Comparison of ENCODE assay signal across 8 cellular contexts in the genomic region with DNA sequence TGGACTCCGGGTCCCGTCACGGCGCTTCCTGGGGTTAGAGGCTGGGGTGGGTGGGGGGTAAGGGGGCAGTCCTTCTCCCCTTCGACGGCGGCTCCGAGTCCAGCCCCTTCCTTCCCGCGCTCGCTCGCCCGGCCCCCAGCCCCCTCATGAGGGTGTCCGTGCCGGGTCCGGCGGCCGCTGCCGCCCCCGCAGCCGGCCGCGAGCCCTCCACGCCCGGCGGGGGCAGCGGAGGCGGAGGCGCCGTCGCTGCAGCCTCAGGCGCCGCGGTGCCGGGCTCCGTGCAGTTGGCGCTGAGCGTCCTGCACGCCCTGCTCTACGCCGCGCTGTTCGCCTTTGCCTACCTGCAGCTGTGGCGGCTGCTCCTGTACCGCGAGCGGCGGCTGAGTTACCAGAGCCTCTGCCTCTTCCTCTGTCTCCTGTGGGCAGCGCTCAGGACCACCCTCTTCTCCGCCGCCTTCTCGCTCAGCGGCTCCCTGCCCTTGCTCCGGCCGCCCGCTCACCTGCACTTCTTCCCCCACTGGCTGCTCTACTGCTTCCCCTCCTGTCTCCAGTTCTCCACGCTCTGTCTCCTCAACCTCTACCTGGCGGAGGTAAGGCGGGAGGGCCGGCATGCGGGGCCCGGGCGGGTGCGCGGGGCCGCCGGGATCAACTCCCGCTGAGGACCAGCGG. TPM values are rescaled to one million over a fixed set of nuclear protein-coding genes. Genes with fewer than 3 reads are reported as not detected.
DNase-seq lines count a peak whose midpoint lies in the region; ATAC-seq and TF ChIP-seq lines count a peak whose summit lies in the region.

No MANE protein-coding gene starts in this region.

- WGBS in right lobe of liver (ENCODE audit: insufficient coverage, low coverage, low lambda C conversion rate, missing lambda C conversion rate), result 2% methylated on average over 17 of the region's 69 CpGs

- ATAC-seq in right lobe of liver, result peak; percentile 0 to 23 (median 4)

- H3K27ac ChIP-seq in DOHH2 (ENCODE audit: low read depth, low read length), result no peak overlapping the region
- H3K27ac ChIP-seq in WERI-Rb-1, result peak overlapping the region; percentile 67
- peak overlapping the region; percentile 57 to 71 (median 68) for H3K27ac ChIP-seq in right lobe of liver

- TF ChIP-seq CTCF in DOHH2 (IDR thresholded peaks at IDR 0.05; ENCODE audit: low read depth, low read length, poor library complexity, severe bottlenecking) (no peak), Loucy (conservative IDR thresholded peaks at IDR 0.05; ENCODE audit: low read length) (no peak), WERI-Rb-1 (IDR thresholded peaks at IDR 0.05; ENCODE audit: low read depth, low read length) (no peak), right lobe of liver (IDR thresholded peaks at IDR 0.05) (no peak)

- no peaks in the 10 kb centered on the region for H3K9me2 ChIP-seq in DOHH2 (replicated peaks; ENCODE audit: control insufficient read depth, low read length)
- no peaks in the 10 kb centered on the region for H3K9me2 ChIP-seq in Loucy (replicated peaks; ENCODE audit: low read depth, low read length)

- DNase-seq in H4 (ENCODE audit: low spot score), result peak; percentile 17
- DNase-seq in WERI-Rb-1, result peak; percentile 36
- DNase-seq in cerebellum (ENCODE audit: low spot score), result peak; percentile 23
- peak; percentile 49 to 70 (median 59) for DNase-seq in right lobe of liver
- DNase-seq in stimulated activated CD8-positive, alpha-beta memory T cell treated with anti-CD3 and anti-CD28 coated beads, Interleukin-12 subunit alpha, Interleukin-12 subunit beta, amount 100 ng/mL, for 4 hours (ENCODE audit: low read depth), result peak; percentile 6
- no peak for DNase-seq in NK-92 treated with Interleukin-12 subunit alpha and Interleukin-12 subunit beta, amount 100 ng/mL, for 24 hours (lab: John Stamatoyannopoulos, UW)

- H4K20me1 ChIP-seq in DOHH2 (ENCODE audit: control insufficient read depth, insufficient read depth, low read depth, low read length), result no peaks in the 10 kb centered on the region
- H4K20me1 ChIP-seq in Loucy (ENCODE audit: insufficient read depth, low read length, poor library complexity, severe bottlenecking), result peaks cover 3% of the 10 kb centered on the region

- H3K9ac ChIP-seq in Loucy (ENCODE audit: low read depth, low read length, poor library complexity, severe bottlenecking), result peak overlapping the region; percentile 74

- H3F3A ChIP-seq in DOHH2 (ENCODE audit: control insufficient read depth, insufficient read depth), result 0 out of 2 replicates have a peak, but pooled peaks cover 3% of the 10 kb centered on the region
- H3F3A ChIP-seq in Loucy (ENCODE audit: low read depth), result no peaks in the 10 kb centered on the region

- H3K27me3 ChIP-seq in DOHH2 (ENCODE audit: control insufficient read depth, low read length) (no peaks in the 10 kb centered on the region), Loucy (ENCODE audit: insufficient read depth, low read length, poor library complexity, severe bottlenecking) (no peaks in the 10 kb centered on the region), WERI-Rb-1 (ENCODE audit: insufficient read depth, low read depth, severe bottlenecking) (no peaks in the 10 kb centered on the region), right lobe of liver (no peaks in the 10 kb centered on the region)

- peak overlapping the region; percentile 47 for H2AFZ ChIP-seq in Loucy (ENCODE audit: low read length)

- TF ChIP-seq POLR2A in right lobe of liver (IDR thresholded peaks at IDR 0.05), result no peak

- H3K4me1 ChIP-seq in DOHH2 (ENCODE audit: control insufficient read depth, low read length), result peaks cover 36% of the 10 kb centered on the region
- H3K4me1 ChIP-seq in Loucy (ENCODE audit: insufficient read depth, low read length, poor library complexity, severe bottlenecking), result peaks cover 52% of the 10 kb centered on the region
- H3K4me1 ChIP-seq in right lobe of liver, result peaks cover 0 to 8% (median 0%) of the 10 kb centered on the region in 4 donors

- H3K4me2 ChIP-seq in DOHH2 (ENCODE audit: low read length), result peak overlapping the region; percentile 96
- peak overlapping the region; percentile 96 for H3K4me2 ChIP-seq in Loucy (ENCODE audit: low read depth, low read length, poor library complexity, severe bottlenecking)

- H3K9me3 ChIP-seq in DOHH2 (ENCODE audit: control insufficient read depth, insufficient read depth, low read length) (no peaks in the 10 kb centered on the region), Loucy (ENCODE audit: insufficient read depth, low read depth, low read length) (no peaks in the 10 kb centered on the region), WERI-Rb-1 (ENCODE audit: severe bottlenecking) (no peaks in the 10 kb centered on the region), right lobe of liver (no peaks in the 10 kb centered on the region)

- H3K36me3 ChIP-seq in DOHH2 (ENCODE audit: control insufficient read depth, low read length) (peaks cover 12% of the 10 kb centered on the region), Loucy (ENCODE audit: insufficient read depth, low read length) (no peaks in the 10 kb centered on the region), WERI-Rb-1 (no peaks in the 10 kb centered on the region; the same call in none of the 2 replicates), right lobe of liver (no peaks in the 10 kb centered on the region)

- H3K79me2 ChIP-seq in DOHH2 (ENCODE audit: control insufficient read depth, low read length) (peaks cover 39% of the 10 kb centered on the region), Loucy (ENCODE audit: insufficient read depth, low read length) (peaks cover 46% of the 10 kb centered on the region)

- intact Hi-C loops in right lobe of liver (cut with DNase I), result no loop called here

- peak overlapping the region; percentile 80 for H3K4me3 ChIP-seq in DOHH2 (ENCODE audit: low read length)
- H3K4me3 ChIP-seq in Loucy (ENCODE audit: low read length, poor library complexity, severe bottlenecking), result peak overlapping the region; percentile 92
- peak overlapping the region; percentile 53 for H3K4me3 ChIP-seq in WERI-Rb-1 (ENCODE audit: low read depth, low read length)
- peak overlapping the region; percentile 57 to 62 (median 57) for H3K4me3 ChIP-seq in right lobe of liver

RNA-seq across cellular contexts. Expression of a gene that starts 0.5 kb away (rescaled TPM):
- total RNA-seq in H4 (2014; rRNA removed; shearing (Covaris generic)), result 0.49 and 0.89 TPM in 2 replicates
- total RNA-seq in cerebellum (41.9 TPM), right lobe of liver (under 1 TPM; 0.18 to 0.51 (median 0.20) TPM)

RNA-seq across cellular contexts. Expression of a gene that starts 0.8 kb away (rescaled TPM):
- total RNA-seq in H4 (2014; rRNA removed; shearing (Covaris generic)), result 3.9 and 5.0 TPM in 2 replicates
- total RNA-seq in cerebellum (44.9 TPM), right lobe of liver (1 to 10 TPM; 2.0 to 5.5 (median 4.1) TPM)

Comparison
In these comparisons a context has a peak if more than half of its experiments do, and no peak if none do; other contexts are left out.
1. RNA of a gene that starts 0.5 kb away (total RNA-seq): 41.9 TPM in cerebellum (single experiment); 0.49 to 0.89 TPM in H4 and 0.18 to 0.51 TPM in right lobe of liver; every median in the first group is over 10 times any median in the second.
2. Peak in every context shown above with its lines, with median percentiles within 50 percentile points of each other: H3K4me3 ChIP-seq.